Comparison of ENCODE assay signal across 16 cellular contexts in the genomic region with DNA sequence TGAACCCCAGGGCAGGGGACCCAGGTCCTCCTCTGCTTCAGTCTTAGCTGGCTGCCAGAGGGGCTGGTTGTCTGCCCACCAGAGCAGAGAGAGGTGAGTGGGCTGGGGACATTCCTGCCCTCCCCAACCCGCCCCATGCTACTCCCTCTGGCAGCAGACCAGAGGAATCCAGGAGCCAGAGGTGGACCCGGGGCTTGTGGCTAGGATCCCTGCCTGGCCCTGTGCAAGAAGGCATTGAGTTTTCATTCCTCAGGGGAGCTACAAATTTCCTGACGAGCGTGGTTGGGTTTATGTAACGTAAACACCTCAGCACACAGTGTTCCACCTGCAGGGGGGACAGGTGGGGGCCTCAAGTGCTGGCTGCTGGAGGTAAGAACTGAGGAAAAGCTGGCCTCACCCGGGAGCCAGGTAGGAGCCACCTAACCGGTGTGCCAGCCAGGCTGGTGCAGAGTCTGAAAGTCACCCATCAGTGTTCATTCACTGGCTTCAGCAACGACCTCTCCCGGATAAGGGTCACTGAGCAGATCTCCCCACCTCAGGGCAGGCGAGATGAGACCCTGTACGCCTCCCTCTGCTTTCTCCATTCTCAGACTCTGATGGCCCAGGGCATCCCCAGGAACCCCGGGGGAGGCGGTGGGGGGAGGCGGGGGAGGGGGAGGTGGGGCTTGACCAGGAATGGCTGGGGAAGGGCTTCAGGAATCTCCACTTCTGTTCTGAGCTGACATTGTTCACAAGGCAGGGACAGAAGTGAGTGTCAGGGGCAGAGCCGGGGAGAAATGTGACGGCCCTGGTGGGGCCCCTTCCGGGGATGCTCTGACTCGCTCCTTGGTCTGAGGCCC.
A peak's percentile ranks its signal among the peaks of the same experiment; 100 is the strongest.
DNase-seq lines count a peak whose midpoint lies in the region; ATAC-seq and TF ChIP-seq lines count a peak whose summit lies in the region.
"Had no signal": no experiment of that assay in that cellular context is flagged by ENCODE, and none has a peak within 500 bp of the region (broad histone marks: within the 10 kb centered on the region; RNA-seq: fewer than 3 reads in every experiment).

No MANE protein-coding gene starts in this region.

- WGBS in thyroid gland, 2 donors, result 25 to 35% methylated on average over 12 to 13 of the region's 18 CpGs

- ATAC-seq in activated T-cell treated with anti-CD3 and anti-CD28 coated beads, Interleukin-2, amount 50 U/mL, for 4 hours, result no peak
- ATAC-seq in left lung (no peak), HG02840 (IDR thresholded peaks at IDR 0.05; ENCODE audit: low FRiP score, unreplicated experiment) (no peak)
- ATAC-seq: A549 had no signal

- H3K4me3 ChIP-seq in left lung (no peak overlapping the region), thyroid gland (replicated peaks in 1 of 3) (no peak overlapping the region)
- H3K4me3 ChIP-seq: A549, HAP-1, PC-9 had no signal

- no peaks in the 10 kb centered on the region for H3K27me3 Mint-ChIP-seq in activated T-cell treated with anti-CD3 and anti-CD28 coated beads, Interleukin-2, amount 50 U/mL, for 24 hours
- H3K27me3 Mint-ChIP-seq in activated T-cell treated with anti-CD3 and anti-CD28 coated beads, Interleukin-2, amount 50 U/mL, for 4 hours (ENCODE audit: low read depth), result no peaks in the 10 kb centered on the region

- no peak overlapping the region for H3K27ac Mint-ChIP-seq in activated T-cell treated with anti-CD3 and anti-CD28 coated beads, Interleukin-2, amount 50 U/mL, for 24 hours

- no peak overlapping the region for H3K4me3 Mint-ChIP-seq in activated T-cell treated with anti-CD3 and anti-CD28 coated beads, Interleukin-2, amount 50 U/mL, for 24 hours
- no peak overlapping the region for H3K4me3 Mint-ChIP-seq in activated T-cell treated with anti-CD3 and anti-CD28 coated beads, Interleukin-2, amount 50 U/mL, for 4 hours

- H3K9me3 ChIP-seq in left lung, result no peaks in the 10 kb centered on the region
- H3K9me3 ChIP-seq in thyroid gland, result no peaks in the 10 kb centered on the region
- H3K9me3 ChIP-seq: A549, HAP-1 had no signal

- H3K27ac ChIP-seq in caudate nucleus (ENCODE audit: low read depth, low read length) (peak overlapping the region; percentile 86), left lung (no peak overlapping the region), thyroid gland (peak overlapping the region; percentile 58 to 93 (median 89))
- H3K27ac ChIP-seq: A549, PC-9 had no signal

- H3K4me1 Mint-ChIP-seq in activated T-cell treated with anti-CD3 and anti-CD28 coated beads, Interleukin-2, amount 50 U/mL, for 24 hours (ENCODE audit: low read depth), result no peaks in the 10 kb centered on the region
- H3K4me1 Mint-ChIP-seq in activated T-cell treated with anti-CD3 and anti-CD28 coated beads, Interleukin-2, amount 50 U/mL, for 4 hours (ENCODE audit: low read depth), result no peaks in the 10 kb centered on the region

- DNase-seq in activated T-cell treated with anti-CD3 and anti-CD28 coated beads, Interleukin-2, amount 50 U/mL, for 24 hours, result peak; percentile 7
- DNase-seq in activated T-cell treated with anti-CD3 and anti-CD28 coated beads, Interleukin-2, amount 50 U/mL, for 4 hours, result no peak
- no peak for DNase-seq in caudate nucleus (lab: John Stamatoyannopoulos, UW)
- DNase-seq in left lung, result peak; percentile 24 to 44
- peak; percentile 89 to 96 for DNase-seq in thyroid gland
- no peak for DNase-seq in activated CD8-positive, alpha-beta memory T cell treated with anti-CD3 and anti-CD28 coated beads for 24 hours
- DNase-seq in stimulated activated CD4-positive, alpha-beta T cell treated with anti-CD3 and anti-CD28 coated beads, Interleukin-15, amount 100 ng/mL, for 24 hours, result no peak
- DNase-seq: activated T-cell treated with anti-CD3 and anti-CD28 coated beads, Interleukin-2, amount 50 U/mL, for 48 hours; COR-L47; kidney glomerular epithelial cell; naive B cell; PC-9; T-helper 1 cell had no signal

- H3K27me3 ChIP-seq in left lung, result no peaks in the 10 kb centered on the region
- H3K27me3 ChIP-seq in thyroid gland, result no peaks in the 10 kb centered on the region

- no peak for TF ChIP-seq POLR2A in thyroid gland (IDR thresholded peaks at IDR 0.05)

- H3K4me1 ChIP-seq in left lung (no peaks in the 10 kb centered on the region), thyroid gland (peaks cover 27 to 46% of the 10 kb centered on the region in 2 donors)
- H3K4me1 ChIP-seq: A549, HAP-1 had no signal

- TF ChIP-seq CTCF in left lung (IDR thresholded peaks at IDR 0.05) (no peak), thyroid gland (IDR thresholded peaks at IDR 0.05) (no peak)

- no peaks in the 10 kb centered on the region for H3K36me3 Mint-ChIP-seq in activated T-cell treated with anti-CD3 and anti-CD28 coated beads, Interleukin-2, amount 50 U/mL, for 24 hours (ENCODE audit: low read depth)
- no peaks in the 10 kb centered on the region for H3K36me3 Mint-ChIP-seq in activated T-cell treated with anti-CD3 and anti-CD28 coated beads, Interleukin-2, amount 50 U/mL, for 4 hours (ENCODE audit: insufficient read depth)
- H3K36me3 Mint-ChIP-seq: naive B cell had no signal

- H3K9me3 Mint-ChIP-seq in activated T-cell treated with anti-CD3 and anti-CD28 coated beads, Interleukin-2, amount 50 U/mL, for 24 hours, result no peaks in the 10 kb centered on the region
- H3K9me3 Mint-ChIP-seq in activated T-cell treated with anti-CD3 and anti-CD28 coated beads, Interleukin-2, amount 50 U/mL, for 4 hours, result no peaks in the 10 kb centered on the region
- H3K9me3 Mint-ChIP-seq: naive B cell had no signal

- no peaks in the 10 kb centered on the region for H3K36me3 ChIP-seq in left lung
- no peaks in the 10 kb centered on the region for H3K36me3 ChIP-seq in thyroid gland
- H3K36me3 ChIP-seq: HAP-1 had no signal

- intact Hi-C loops in left lung (cut with DNase I) (no loop called here), thyroid gland (cut with DNase I) (no loop called here)

Comparison
In these comparisons a context has a peak if more than half of its experiments do, and no peak if none do; other contexts are left out.
1. DNase-seq: peak in activated T-cell treated with anti-CD3 and anti-CD28 coated beads, Interleukin-2, amount 50 U/mL, for 24 hours (single experiment), left lung (2 of 2) and thyroid gland (2 of 2); none in activated T-cell treated with anti-CD3 and anti-CD28 coated beads, Interleukin-2, amount 50 U/mL, for 4 hours (single experiment), caudate nucleus (0 of 61), activated CD8-positive, alpha-beta memory T cell treated with anti-CD3 and anti-CD28 coated beads for 24 hours (single experiment) and stimulated activated CD4-positive, alpha-beta T cell treated with anti-CD3 and anti-CD28 coated beads, Interleukin-15, amount 100 ng/mL, for 24 hours (single experiment).
2. H3K27ac ChIP-seq: peak in caudate nucleus (single experiment) and thyroid gland (3 of 3); none in left lung (0 of 2).